ENCODE assay signal across 25 cellular contexts in the genomic region with DNA sequence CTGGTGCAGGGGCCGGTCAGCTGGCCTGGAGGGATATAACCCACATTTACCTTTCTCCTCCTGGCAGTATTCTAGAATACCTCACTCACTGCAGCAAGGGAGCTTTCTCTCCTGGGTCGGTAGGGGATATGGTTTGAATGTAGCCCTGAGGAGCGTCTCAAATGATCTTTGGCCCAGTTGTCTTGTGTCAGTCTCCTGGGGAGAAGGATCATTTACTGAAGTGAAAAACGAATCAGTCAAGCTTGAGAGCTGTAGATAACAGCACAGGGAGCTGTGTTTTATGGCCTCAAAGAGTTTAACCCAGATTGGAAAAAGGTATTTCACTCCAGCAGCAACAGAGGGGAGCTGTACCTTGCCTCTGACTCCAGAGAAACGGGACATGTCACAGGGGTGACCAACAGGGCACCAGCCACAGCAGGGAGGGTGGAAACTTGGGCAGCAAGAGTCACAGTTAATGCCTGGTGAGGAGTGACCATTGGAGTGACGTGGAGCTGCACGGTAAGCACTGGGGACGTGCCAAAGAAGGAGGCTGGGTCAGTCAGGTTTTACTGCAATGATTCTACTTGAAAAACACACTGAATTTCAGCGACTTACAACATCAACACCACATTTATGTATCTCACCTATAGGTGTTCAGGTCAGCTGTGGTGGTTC. TPM values are rescaled to one million over a fixed set of nuclear protein-coding genes. Genes with fewer than 3 reads are reported as not detected.
DNase-seq lines count a peak whose midpoint lies in the region; ATAC-seq, FAIRE-seq and TF ChIP-seq lines count a peak whose summit lies in the region.
"Had no signal": no experiment of that assay in that cellular context is flagged by ENCODE, and none has a peak within 500 bp of the region (broad histone marks: within the 10 kb centered on the region; RNA-seq: fewer than 3 reads in every experiment).

No MANE protein-coding gene starts in this region.

- no peaks in the 10 kb centered on the region for H3K36me3 ChIP-seq in small intestine (ENCODE audit: control insufficient read depth in 2 of 2, insufficient read depth in 2 of 2, low read length in 2 of 2)
- H3K36me3 ChIP-seq: ascending aorta, Peyer's patch, SJCRH30 had no signal

- H3K4me1 Mint-ChIP-seq in brain: peaks cover 30% of the 10 kb centered on the region
- H3K4me1 Mint-ChIP-seq: activated naive CD4-positive, alpha-beta T cell treated with anti-CD3 and anti-CD28 coated beads, Interleukin-2, amount 50 U/mL, for 24 hours; CD4-positive, alpha-beta memory T cell; stimulated activated memory B cell treated with anti-CD40 and anti-IgM and Interleukin-4, amounts not matched to agents 10 μg/mL and 1 μg/mL and 100 μg/mL, for 72 hours had no signal

- H3K4me1 ChIP-seq in small intestine (ENCODE audit: control insufficient read depth in 2 of 2, insufficient read depth in 1 of 2, low read depth in 1 of 2, low read length in 1 of 2): peaks cover 0 to 3% of the 10 kb centered on the region in 2 donors
- H3K4me1 ChIP-seq: ascending aorta, Peyer's patch, SJCRH30, testis had no signal

- H3K4me3 ChIP-seq in small intestine (ENCODE audit: low read depth in 1 of 2, low read length in 2 of 2): no peak overlapping the region
- H3K4me3 ChIP-seq: ascending aorta, dorsolateral prefrontal cortex, Peyer's patch, SJCRH30, testis had no signal

- no peak for TF ChIP-seq CTCF in brain (conservative IDR thresholded peaks at IDR 0.05)

- H3K9me3 ChIP-seq in small intestine (ENCODE audit: control insufficient read depth, low read depth): no peaks in the 10 kb centered on the region
- H3K9me3 ChIP-seq: ascending aorta, Peyer's patch, SJCRH30, testis had no signal

- no peaks in the 10 kb centered on the region for H3K36me3 Mint-ChIP-seq in brain
- H3K36me3 Mint-ChIP-seq: activated naive CD4-positive, alpha-beta T cell treated with anti-CD3 and anti-CD28 coated beads, Interleukin-2, amount 50 U/mL, for 24 hours; CD4-positive, alpha-beta memory T cell; stimulated activated memory B cell treated with anti-CD40 and anti-IgM and Interleukin-4, amounts not matched to agents 10 μg/mL and 1 μg/mL and 100 μg/mL, for 72 hours had no signal

- FAIRE-seq in small intestine (lab: Jason Lieb, UNC): no peak

- peaks cover 6% of the 10 kb centered on the region for H3K27me3 Mint-ChIP-seq in brain
- H3K27me3 Mint-ChIP-seq: activated naive CD4-positive, alpha-beta T cell treated with anti-CD3 and anti-CD28 coated beads, Interleukin-2, amount 50 U/mL, for 24 hours; CD4-positive, alpha-beta memory T cell; stimulated activated memory B cell treated with anti-CD40 and anti-IgM and Interleukin-4, amounts not matched to agents 10 μg/mL and 1 μg/mL and 100 μg/mL, for 72 hours had no signal

- no peak overlapping the region for H3K27ac ChIP-seq in small intestine (ENCODE audit: low read depth in 1 of 2, low read length in 1 of 2)
- H3K27ac ChIP-seq: 22Rv1, ascending aorta, dorsolateral prefrontal cortex, SJCRH30, testis had no signal

- DNase-seq in NCI-H1417 (lab: John Stamatoyannopoulos, UW) (peak in 2 of 3 experiments; percentile 30 to 32), NCI-H1417 treated with DMSO at 0.1 percent for 48 hours (lab: John Stamatoyannopoulos, UW) (no peak), left kidney (ENCODE audit: low read depth, low spot score) (peak; percentile 56), small intestine (peak; percentile 35)
- DNase-seq: activated CD4-positive, alpha-beta T cell treated with anti-CD3 and anti-CD28 coated beads for 48 hours; CD4-positive, alpha-beta memory T cell; DMS153; dorsolateral prefrontal cortex; GF-D8; islet precursor cell; NCI-H2081; NCI-H510A treated with DMSO at 0.1 percent for 48 hours; NK-92 treated with Interleukin-12 subunit alpha and Interleukin-12 subunit beta, amount 100 ng/mL, for 24 hours; Peyer's patch; SJCRH30; stimulated activated CD4-positive, alpha-beta T cell treated with anti-CD3 and anti-CD28 coated beads, Interleukin-1b, Interleukin-23, amount 100 ng/mL, for 48 hours; testis had no signal

- H3K27ac Mint-ChIP-seq in brain: peak overlapping the region; percentile 17 to 78 (median 49)
- H3K27ac Mint-ChIP-seq: CD4-positive, alpha-beta memory T cell; stimulated activated memory B cell treated with anti-CD40 and anti-IgM and Interleukin-4, amounts not matched to agents 10 μg/mL and 1 μg/mL and 100 μg/mL, for 72 hours had no signal

- peak overlapping the region in 1 of 5 experiments; percentile 29 for H3K4me3 Mint-ChIP-seq in brain
- H3K4me3 Mint-ChIP-seq: activated naive CD4-positive, alpha-beta T cell treated with anti-CD3 and anti-CD28 coated beads, Interleukin-2, amount 50 U/mL, for 24 hours; CD4-positive, alpha-beta memory T cell; stimulated activated memory B cell treated with anti-CD40 and anti-IgM and Interleukin-4, amounts not matched to agents 10 μg/mL and 1 μg/mL and 100 μg/mL, for 72 hours had no signal

- no peak for ATAC-seq in HG03097 (IDR thresholded peaks at IDR 0.05; ENCODE audit: low FRiP score, unreplicated experiment)
- ATAC-seq in HG03342 (IDR thresholded peaks at IDR 0.05; ENCODE audit: unreplicated experiment): no peak
- ATAC-seq in GM21528 (IDR thresholded peaks at IDR 0.05; ENCODE audit: low FRiP score, unreplicated experiment): no peak
- ATAC-seq: stimulated activated memory B cell treated with anti-CD40 and anti-IgM and Interleukin-4, amounts not matched to agents 10 μg/mL and 1 μg/mL and 100 μg/mL, for 72 hours had no signal

- 18 to 55% (median 33%) methylated on average over 9 of the region's 9 CpGs for WGBS in small intestine, 3 donors

- no peaks in the 10 kb centered on the region for H3K9me3 Mint-ChIP-seq in brain
- H3K9me3 Mint-ChIP-seq: activated naive CD4-positive, alpha-beta T cell treated with anti-CD3 and anti-CD28 coated beads, Interleukin-2, amount 50 U/mL, for 24 hours; stimulated activated memory B cell treated with anti-CD40 and anti-IgM and Interleukin-4, amounts not matched to agents 10 μg/mL and 1 μg/mL and 100 μg/mL, for 72 hours had no signal

- H3K27me3 ChIP-seq in small intestine (ENCODE audit: control insufficient read depth in 2 of 2, insufficient read depth in 2 of 2, low read length in 2 of 2): no peaks in the 10 kb centered on the region
- H3K27me3 ChIP-seq: ascending aorta, dorsolateral prefrontal cortex, Peyer's patch, SJCRH30, testis had no signal

RNA-seq across cellular contexts. Expression of gene ZFR, which starts 29.8 kb away (rescaled TPM):
- polyA plus RNA-seq in brain (ENCODE audit: insufficient read depth, low read depth, low replicate concordance): 55.6 TPM
- 10 to 100 TPM; 28.2 to 30.4 (median 30.3) TPM for polyA plus RNA-seq in small intestine
